ENCODE assay signal across 21 cellular contexts in the genomic region with DNA sequence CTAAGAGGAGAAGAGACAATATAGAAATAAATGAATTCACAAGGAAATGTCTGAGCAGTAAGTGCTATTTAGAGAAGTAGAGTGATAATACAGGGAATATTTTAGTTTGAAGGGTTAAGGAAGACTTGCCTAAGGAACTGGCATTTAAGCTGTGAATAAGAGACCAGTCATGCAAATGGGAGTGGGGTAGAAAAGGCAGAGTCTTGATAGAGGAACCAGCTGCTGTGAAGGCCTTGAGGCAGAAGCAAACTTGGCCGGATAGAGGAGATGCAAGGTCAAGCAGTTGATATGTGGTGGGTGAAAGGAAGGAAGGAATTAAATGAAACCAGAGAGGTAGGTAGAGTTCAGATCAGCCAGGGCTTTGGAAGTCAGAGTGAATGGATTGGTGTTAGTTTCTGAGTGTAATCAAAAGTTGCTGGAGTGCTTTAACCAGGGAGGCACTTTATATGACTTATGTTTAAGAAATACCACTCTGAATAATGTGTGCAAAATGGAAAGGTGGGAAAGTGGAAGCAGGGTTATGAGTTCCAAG.
"Had no signal": no experiment of that assay in that cellular context is flagged by ENCODE, and none has a peak within 500 bp of the region (broad histone marks: within the 10 kb centered on the region; RNA-seq: fewer than 3 reads in every experiment).

No MANE protein-coding gene starts in this region.

- H3K9me3 Mint-ChIP-seq: effector memory CD8-positive, alpha-beta T cell; memory B cell; naive B cell; neural crest cell; stimulated activated naive CD8-positive, alpha-beta T cell treated with anti-CD3 and anti-CD28 coated beads, Interleukin-15, Interleukin-2, amounts not matched to agents 100 ng/mL and 50 ng/mL, for 24 hours had no signal

- H3K4me3 Mint-ChIP-seq: effector memory CD8-positive, alpha-beta T cell; memory B cell; naive B cell; neural crest cell; stimulated activated naive CD8-positive, alpha-beta T cell treated with anti-CD3 and anti-CD28 coated beads, Interleukin-15, Interleukin-2, amounts not matched to agents 100 ng/mL and 50 ng/mL, for 24 hours had no signal

- H3K36me3 ChIP-seq: cardiac muscle cell, gastrocnemius medialis, heart left ventricle, prostate gland, right atrium auricular region, tibial nerve, uterus had no signal

- H3K4me1 ChIP-seq: gastrocnemius medialis, prostate gland, uterus had no signal

- H3K4me3 ChIP-seq: cardiac muscle cell, gastrocnemius medialis, heart left ventricle, mucosa of descending colon, prostate gland, right atrium auricular region, skin epidermis, tibial nerve, uterus had no signal

- H3K9me3 ChIP-seq: gastrocnemius medialis, heart left ventricle, mucosa of descending colon, prostate gland, right atrium auricular region, tibial nerve, uterus had no signal

- H3K27me3 ChIP-seq: cardiac muscle cell, gastrocnemius medialis, heart left ventricle, right atrium auricular region, tibial nerve, uterus had no signal

- H3K36me3 Mint-ChIP-seq: activated naive CD4-positive, alpha-beta T cell treated with anti-CD3 and anti-CD28 coated beads, Interleukin-2, amount 50 U/mL, for 72 hours had no signal

- H3K4me1 Mint-ChIP-seq: naive B cell, neural crest cell had no signal

- H3K27ac Mint-ChIP-seq: activated naive CD4-positive, alpha-beta T cell treated with anti-CD3 and anti-CD28 coated beads, Interleukin-2, amount 50 U/mL, for 72 hours; effector memory CD8-positive, alpha-beta T cell; memory B cell; naive B cell; stimulated activated naive CD8-positive, alpha-beta T cell treated with anti-CD3 and anti-CD28 coated beads, Interleukin-15, Interleukin-2, amounts not matched to agents 100 ng/mL and 50 ng/mL, for 24 hours had no signal

- ATAC-seq: activated naive CD4-positive, alpha-beta T cell treated with anti-CD3 and anti-CD28 coated beads, Interleukin-2, amount 50 U/mL, for 72 hours; effector memory CD8-positive, alpha-beta T cell; gastrocnemius medialis; heart left ventricle; mucosa of descending colon had no signal

- H3K27ac ChIP-seq: cardiac muscle cell, epithelial cell of prostate, gastrocnemius medialis, heart left ventricle, prostate gland, right atrium auricular region, skin epidermis, tibial nerve, uterus, VCaP had no signal

- DNase-seq: activated CD4-positive, alpha-beta T cell treated with anti-CD3 and anti-CD28 coated beads for 1 hour; activated gamma-delta T cell; effector memory CD8-positive, alpha-beta T cell; gastrocnemius medialis; heart left ventricle; mucosa of descending colon; naive B cell; stimulated activated CD4-positive, alpha-beta T cell treated with anti-CD3 and anti-CD28 coated beads, Interleukin-15, amount 100 ng/mL, for 24 hours; stimulated activated CD4-positive, alpha-beta T cell treated with anti-CD3 and anti-CD28 coated beads, Interleukin-2, amount 100 ng/mL, for 48 hours; uterus had no signal
